In the genomic region with DNA sequence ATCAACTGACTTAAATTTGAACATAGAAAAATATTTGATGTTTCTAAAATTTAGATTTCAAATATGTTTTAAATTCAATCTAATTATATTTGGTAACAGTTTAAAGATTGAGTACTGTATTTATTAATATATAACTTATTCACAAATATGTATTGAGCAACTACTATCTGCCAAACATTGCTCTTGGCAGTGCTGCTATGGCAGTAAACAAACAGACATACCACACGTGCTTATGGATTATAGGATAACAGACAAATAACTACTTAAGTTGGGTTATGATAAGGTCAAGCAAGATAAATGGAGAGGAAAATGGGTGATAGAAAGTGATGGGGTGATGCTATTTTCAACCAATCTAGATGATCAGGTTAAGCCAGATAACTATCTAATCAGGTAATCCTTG, we compare ENCODE assay signal across 21 cellular contexts.
"Had no signal": no experiment of that assay in that cellular context is flagged by ENCODE, and none has a peak within 500 bp of the region (broad histone marks: within the 10 kb centered on the region; RNA-seq: fewer than 3 reads in every experiment).

No MANE protein-coding gene starts in this region.

- H3K4me3 ChIP-seq: left ventricle myocardium inferior, lung, neural progenitor cell, right atrium auricular region, right lobe of liver, skin epidermis, spleen, tibial nerve, uterus had no signal

- DNase-seq: hypothalamus; immature natural killer cell; islet precursor cell; left ventricle myocardium inferior; natural killer cell; nephron progenitor cell; occipital lobe; right lobe of liver; spleen; stimulated activated CD4-positive, alpha-beta T cell treated with anti-CD3 and anti-CD28 coated beads, Interleukin-4, amount 100 ng/mL, for 24 hours; stimulated activated naive CD4-positive, alpha-beta T cell; stimulated activated naive CD8-positive, alpha-beta T cell treated with anti-CD3 and anti-CD28 coated beads, Interleukin-15, amount 100 ng/mL, for 72 hours; substantia nigra; uterus had no signal

- H3K9me3 ChIP-seq: left ventricle myocardium inferior, neutrophil, right atrium auricular region, right lobe of liver, spleen, tibial nerve, uterus had no signal

- H3K27ac ChIP-seq: left ventricle myocardium inferior, neural progenitor cell, neutrophil, parathyroid adenoma, right atrium auricular region, right lobe of liver, skin epidermis, spleen, tibial nerve, uterus had no signal

- H3K4me1 ChIP-seq: left ventricle myocardium inferior, neural progenitor cell, parathyroid adenoma, right atrium auricular region, spleen, tibial nerve, uterus had no signal

- H3K36me3 ChIP-seq: left ventricle myocardium inferior, neural progenitor cell, neutrophil, right atrium auricular region, right lobe of liver, spleen, tibial nerve, uterus had no signal

- H3K27me3 ChIP-seq: neural progenitor cell, neutrophil, right atrium auricular region, right lobe of liver, spleen, tibial nerve, uterus had no signal
